Comparison of ENCODE assay signal across 13 cellular contexts in genomic region chr1:18938008-18938706, GRCh38. TPM values are rescaled to one million over a fixed set of nuclear protein-coding genes. Genes with fewer than 3 reads are reported as not detected.
A peak's percentile ranks its signal among the peaks of the same experiment; 100 is the strongest.
DNase-seq lines count a peak whose midpoint lies in the region; ATAC-seq and TF ChIP-seq lines count a peak whose summit lies in the region.
"Had no signal": no experiment of that assay in that cellular context is flagged by ENCODE, and none has a peak within 500 bp of the region (broad histone marks: within the 10 kb centered on the region; RNA-seq: fewer than 3 reads in every experiment).

No MANE protein-coding gene starts in this region.

- no peak overlapping the region; the same call in 1 of the 2 replicates for H4K91ac ChIP-seq in IMR-90 (ENCODE audit: insufficient read depth, low read depth, low read length)

- dilution Hi-C loops in IMR-90 (cut with HindIII; ENCODE audit: low sequenced_read_pairs, unreplicated experiment) = no loop called here

- H3K27ac ChIP-seq in IMR-90 (ENCODE audit: insufficient read depth, low read length) (no peak overlapping the region), cingulate gyrus (ENCODE audit: low read depth, low read length) (peak overlapping the region; percentile 77)
- H3K27ac ChIP-seq: heart right ventricle had no signal

- ATAC-seq in IMR-90 (ENCODE audit: low read depth) (no peak), mucosa of descending colon (peak; percentile 41), HG03039 (IDR thresholded peaks at IDR 0.05; ENCODE audit: unreplicated experiment) (no peak), HG02642 (IDR thresholded peaks at IDR 0.05; ENCODE audit: poor library complexity, unreplicated experiment) (no peak)
- ATAC-seq: sciatic nerve had no signal

- no peak overlapping the region for H3K18ac ChIP-seq in IMR-90 (ENCODE audit: low read depth, low read length)

- H3K36me3 ChIP-seq in IMR-90 (ENCODE audit: control insufficient read depth, insufficient read depth, low read length) (no peaks in the 10 kb centered on the region), mucosa of descending colon (ENCODE audit: low read depth) (no peaks in the 10 kb centered on the region)

- H3K23ac ChIP-seq in IMR-90 (ENCODE audit: low read depth, low read length) = no peak overlapping the region

- DNase-seq in AG20443 (ENCODE audit: low spot score) = peak; percentile 58
- no peak for DNase-seq in IMR-90
- DNase-seq in mucosa of descending colon = peak in 1 of 3 donors; percentile 31
- no peak for DNase-seq in mucosa of gallbladder (ENCODE audit: low spot score)
- no peak for DNase-seq in HEK293T (ENCODE audit: extremely low spot score)
- DNase-seq: amniotic stem cell, endodermal cell, heart right ventricle, NCI-H2029 had no signal

- no TSS peak for BruUV-seq in IMR-90 (replicated peaks; lab: Mats Ljungman, UMichigan)

- no peak overlapping the region for H2BK5ac ChIP-seq in IMR-90 (ENCODE audit: low read depth, low read length, poor library complexity, severe bottlenecking)

- H3K9me3 ChIP-seq in IMR-90 (ENCODE audit: control insufficient read depth, insufficient read depth, low read length) (no peaks in the 10 kb centered on the region), mucosa of descending colon (no peaks in the 10 kb centered on the region)
- H3K9me3 ChIP-seq: heart right ventricle had no signal

- intact Hi-C loops in IMR-90 (cut with micrococcal nuclease) = no loop called here
- intact Hi-C loops in mucosa of descending colon (cut with DNase I, micrococcal nuclease) = no loop called here

- CTCF ChIA-PET in IMR-90 (lab: Yijun Ruan, JAX) (no interaction called here), HEK293T (lab: Yijun Ruan, JAX) (no interaction called here)

- H2BK15ac ChIP-seq in IMR-90 (ENCODE audit: low read depth, low read length) = no peak overlapping the region

- H3K56ac ChIP-seq in IMR-90 (ENCODE audit: extremely low read depth, insufficient read depth, low read length) = no peak overlapping the region

- peak overlapping the region; percentile 25 for H2BK120ac ChIP-seq in IMR-90 (ENCODE audit: low read depth, low read length)

- H3K79me1 ChIP-seq in IMR-90 (ENCODE audit: low read depth in 1 of 2, low read length in 2 of 2) = peaks cover 22 to 83% of the 10 kb centered on the region in 2 experiments

- in situ Hi-C loops in IMR-90 (cut with MboI; ENCODE audit: low sequenced_read_pairs) = no loop called here

- no peak for TF ChIP-seq CTCF in IMR-90 (conservative IDR thresholded peaks at IDR 0.05; ENCODE audit: low read depth, low read length)
- TF ChIP-seq CTCF in mucosa of descending colon (IDR thresholded peaks at IDR 0.05) = no peak

- H4K5ac ChIP-seq in IMR-90 (ENCODE audit: low read depth, low read length) = no peak overlapping the region

- H2AK5ac ChIP-seq in IMR-90 (ENCODE audit: low read depth, low read length) = peak overlapping the region; percentile 87; the same call in 1 of the 2 replicates

- peaks cover 44% of the 10 kb centered on the region for H3K4me1 ChIP-seq in IMR-90 (ENCODE audit: control insufficient read depth, insufficient read depth, low read length)
- no peaks in the 10 kb centered on the region for H3K4me1 ChIP-seq in mucosa of descending colon (ENCODE audit: low read depth)

- H3K4ac ChIP-seq in IMR-90 (ENCODE audit: low read depth, low read length) = no peak overlapping the region

- no peak overlapping the region for H2AK9ac ChIP-seq in IMR-90 (replicated peaks; ENCODE audit: low read depth, low read length, poor library complexity)

- H3K9ac ChIP-seq in IMR-90 (ENCODE audit: low read depth, low read length) = no peak overlapping the region

- POLR2A ChIA-PET in IMR-90 (lab: Charles Lee; ENCODE audit: unreplicated experiment) = no interaction called here
- POLR2A ChIA-PET in HEK293T (lab: Yijun Ruan, JAX) = no interaction called here

- H2AFZ ChIP-seq in IMR-90 (replicated peaks; ENCODE audit: low read length, poor library complexity) = no peak overlapping the region

- 90% methylated on average over 2 of the region's 14 CpGs; no CpG with 5 or more reads in 1 of the 2 experiments for WGBS in IMR-90 (ENCODE audit: extremely low coverage in 2 of 2, insufficient read length in 1 of 2), 2 experiments

- peaks cover 18% of the 10 kb centered on the region for H4K20me1 ChIP-seq in IMR-90 (ENCODE audit: insufficient read depth, low read length)

- H4K8ac ChIP-seq in IMR-90 (ENCODE audit: low read depth in 2 of 2, low read length in 2 of 2) = no peak overlapping the region

- H3K9me1 ChIP-seq in IMR-90 (ENCODE audit: insufficient read depth, low read length) = peaks cover 48% of the 10 kb centered on the region

- H2BK20ac ChIP-seq in IMR-90 (ENCODE audit: low read depth, low read length) = no peak overlapping the region

- no peak for TF ChIP-seq RAD21 in IMR-90 (IDR thresholded peaks at IDR 0.05; ENCODE audit: low read length)

- H3K27me3 ChIP-seq in IMR-90 (ENCODE audit: control insufficient read depth, insufficient read depth, low read length) = no peaks in the 10 kb centered on the region
- H3K27me3 ChIP-seq: heart right ventricle had no signal

- no peak overlapping the region for H3K14ac ChIP-seq in IMR-90 (replicated peaks; ENCODE audit: low read depth, low read length)

- TF ChIP-seq POLR2A in IMR-90 (IDR thresholded peaks at IDR 0.05; ENCODE audit: low read depth, low read length) = no peak

- H3K4me2 ChIP-seq in IMR-90 (ENCODE audit: low read depth, low read length) = no peak overlapping the region

- no peak overlapping the region for H3K4me3 ChIP-seq in IMR-90 (ENCODE audit: insufficient read depth, low read depth, low read length)
- no peak overlapping the region for H3K4me3 ChIP-seq in mucosa of descending colon
- H3K4me3 ChIP-seq: heart right ventricle had no signal

TF ChIP-seq in IMR-90, 13 proteins besides CTCF, POLR2A, EP300 and RAD21 (continues in another document):
- TF ChIP-seq BHLHE40 (IDR thresholded peaks at IDR 0.05; ENCODE audit: low read depth, low read length) = no peak
- TF ChIP-seq, protein P1, sequence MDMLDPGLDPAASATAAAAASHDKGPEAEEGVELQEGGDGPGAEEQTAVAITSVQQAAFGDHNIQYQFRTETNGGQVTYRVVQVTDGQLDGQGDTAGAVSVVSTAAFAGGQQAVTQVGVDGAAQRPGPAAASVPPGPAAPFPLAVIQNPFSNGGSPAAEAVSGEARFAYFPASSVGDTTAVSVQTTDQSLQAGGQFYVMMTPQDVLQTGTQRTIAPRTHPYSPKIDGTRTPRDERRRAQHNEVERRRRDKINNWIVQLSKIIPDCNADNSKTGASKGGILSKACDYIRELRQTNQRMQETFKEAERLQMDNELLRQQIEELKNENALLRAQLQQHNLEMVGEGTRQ (IDR thresholded peaks at IDR 0.05; ENCODE audit: low read depth, low read length) = no peak
- no peak for TF ChIP-seq FOS (IDR thresholded peaks at IDR 0.05; ENCODE audit: low read depth, low read length)
- no peak for TF ChIP-seq RCOR1 (IDR thresholded peaks at IDR 0.05; ENCODE audit: insufficient replicate concordance, low read length)
- TF ChIP-seq CEBPB (IDR thresholded peaks at IDR 0.05; ENCODE audit: low read depth, low read length) = no peak
- no peak for TF ChIP-seq MXI1 (IDR thresholded peaks at IDR 0.05; ENCODE audit: borderline replicate concordance, low read depth, low read length)
- TF ChIP-seq NFE2L2 (IDR thresholded peaks at IDR 0.05; ENCODE audit: low read depth, low read length) = no peak
- no peak for TF ChIP-seq MAFK (IDR thresholded peaks at IDR 0.05; ENCODE audit: low read depth, low read length)
- no peak for TF ChIP-seq MAZ (IDR thresholded peaks at IDR 0.05; ENCODE audit: borderline replicate concordance, low read depth, low read length)
- no peak for TF ChIP-seq SMC3 (IDR thresholded peaks at IDR 0.05; ENCODE audit: low read depth, low read length)
- no peak for TF ChIP-seq CHD1 (IDR thresholded peaks at IDR 0.05; ENCODE audit: low read depth, low read length)
- no peak for TF ChIP-seq RFX5 (IDR thresholded peaks at IDR 0.05; ENCODE audit: low read depth, low read length)

TF ChIP-seq in HEK293T, 16 proteins besides CTCF, POLR2A, EP300 and RAD21:
- no peak for TF ChIP-seq ELF4 (IDR thresholded peaks at IDR 0.05)
- TF ChIP-seq TARDBP (IDR thresholded peaks at IDR 0.05) = no peak
- TF ChIP-seq PKNOX1 (IDR thresholded peaks at IDR 0.05) = no peak
- no peak for TF ChIP-seq L3MBTL2 (conservative IDR thresholded peaks at IDR 0.05)
- TF ChIP-seq FOXA1 (IDR thresholded peaks at IDR 0.05) = no peak
- no peak for TF ChIP-seq FOXM1 (IDR thresholded peaks at IDR 0.05; ENCODE audit: borderline replicate concordance)
- TF ChIP-seq BHLHE40 (IDR thresholded peaks at IDR 0.05; ENCODE audit: borderline replicate concordance) = no peak
- no peak for TF ChIP-seq NFRKB (IDR thresholded peaks at IDR 0.05)
- no peak for TF ChIP-seq ZNF384 (IDR thresholded peaks at IDR 0.05)
- no peak for TF ChIP-seq HDGF (IDR thresholded peaks at IDR 0.05; ENCODE audit: borderline replicate concordance)

RNA-seq across cellular contexts. Expression of gene IFFO2, which starts 18.3 kb away (rescaled TPM):
- total RNA-seq in IMR-90 (2012; rRNA removed) (13.6 and 14.5 TPM in 2 replicates), mucosa of descending colon (10 to 100 TPM; 13.1 to 19.0 (median 15.5) TPM), mucosa of gallbladder (12.2 TPM)
- polyA plus RNA-seq in IMR-90 (2012; rRNA removed) = 18.1 and 18.2 TPM in 2 replicates
- polyA plus RNA-seq in IMR-90 (2012; cell fraction: cytosol; rRNA removed) = 14.9 and 25.2 TPM in 2 replicates
- polyA plus RNA-seq in IMR-90 (2012; cell fraction: nucleus; rRNA removed; ENCODE audit: low replicate concordance) = 20.2 and 32.8 TPM in 2 replicates

RNA-seq across cellular contexts. Expression of gene ALDH4A1, which starts 35.8 kb away (rescaled TPM):
- total RNA-seq in IMR-90 (2012; rRNA removed) (8.6 TPM in 2 replicates), mucosa of descending colon (1 to 10 TPM; 2.7 to 7.7 (median 5.6) TPM), mucosa of gallbladder (26.4 TPM)
- polyA plus RNA-seq in IMR-90 (2012; rRNA removed) = 21.1 and 23.0 TPM in 2 replicates
- 12.1 and 21.4 TPM in 2 replicates for polyA plus RNA-seq in IMR-90 (2012; cell fraction: cytosol; rRNA removed)
- 16.8 and 36.6 TPM in 2 replicates for polyA plus RNA-seq in IMR-90 (2012; cell fraction: nucleus; rRNA removed; ENCODE audit: low replicate concordance)
